Comparison of ENCODE assay signal across 17 cellular contexts in genomic region chr11:34219862-34220490, GRCh38.
A peak's percentile ranks its signal among the peaks of the same experiment; 100 is the strongest.
DNase-seq lines count a peak whose midpoint lies in the region; ATAC-seq and TF ChIP-seq lines count a peak whose summit lies in the region.
"Had no signal": no experiment of that assay in that cellular context is flagged by ENCODE, and none has a peak within 500 bp of the region (broad histone marks: within the 10 kb centered on the region; RNA-seq: fewer than 3 reads in every experiment).

No MANE protein-coding gene starts in this region.

- TF ChIP-seq RAD21 in liver (IDR thresholded peaks at IDR 0.05) = no peak

- no peak overlapping the region for H3K27ac ChIP-seq in liver (ENCODE audit: low read depth in 1 of 2, low read length in 2 of 2)
- H3K27ac ChIP-seq in right lobe of liver = no peak overlapping the region
- no peak overlapping the region for H3K27ac ChIP-seq in right cardiac atrium (ENCODE audit: low read length)
- H3K27ac ChIP-seq in gastrocnemius medialis = no peak overlapping the region
- H3K27ac ChIP-seq: BLaER1 treated with 17β-estradiol and CSF1 and Interleukin-3, amounts not matched to agents 10 nM and 100 nM; KMS-11 had no signal

- H3K4me3 ChIP-seq in liver (ENCODE audit: low read depth in 1 of 3, low read length in 3 of 3) (no peak overlapping the region), right lobe of liver (no peak overlapping the region), right cardiac atrium (ENCODE audit: low read length) (no peak overlapping the region), gastrocnemius medialis (no peak overlapping the region)
- H3K4me3 ChIP-seq: BLaER1 treated with 17β-estradiol and CSF1 and Interleukin-3, amounts not matched to agents 10 nM and 100 nM had no signal

- WGBS in liver = 84% methylated on average over 6 of the region's 6 CpGs
- 78% methylated on average over 6 of the region's 6 CpGs for WGBS in right lobe of liver (ENCODE audit: insufficient coverage, low coverage, low lambda C conversion rate, missing lambda C conversion rate)
- WGBS in right cardiac atrium = 44% methylated on average over 6 of the region's 6 CpGs

- H3K9me3 ChIP-seq in liver (ENCODE audit: control insufficient read depth in 4 of 4, low read length in 3 of 4) (no peaks in the 10 kb centered on the region), right lobe of liver (no peaks in the 10 kb centered on the region), right cardiac atrium (ENCODE audit: control insufficient read depth, low read length) (no peaks in the 10 kb centered on the region), gastrocnemius medialis (no peaks in the 10 kb centered on the region)
- H3K9me3 ChIP-seq: BLaER1 treated with 17β-estradiol and CSF1 and Interleukin-3, amounts not matched to agents 10 nM and 100 nM had no signal

- H3K27me3 ChIP-seq in liver (ENCODE audit: control insufficient read depth in 4 of 4, insufficient read depth in 4 of 4, low read length in 3 of 4) (no peaks in the 10 kb centered on the region), right lobe of liver (no peaks in the 10 kb centered on the region), right cardiac atrium (ENCODE audit: control insufficient read depth, insufficient read depth) (no peaks in the 10 kb centered on the region), gastrocnemius medialis (no peaks in the 10 kb centered on the region)
- H3K27me3 ChIP-seq: BLaER1 treated with 17β-estradiol and CSF1 and Interleukin-3, amounts not matched to agents 10 nM and 100 nM had no signal

- TF ChIP-seq CTCF in liver (IDR thresholded peaks at IDR 0.05; ENCODE audit: low read depth, low read length, missing input control) (no peak), right lobe of liver (IDR thresholded peaks at IDR 0.05) (no peak), gastrocnemius medialis (IDR thresholded peaks at IDR 0.05 in 4 of 5, conservative IDR thresholded peaks at IDR 0.05 in 1 of 5) (no peak)

- no peak overlapping the region for H3K9ac ChIP-seq in liver (ENCODE audit: low read depth in 1 of 2, low read length in 2 of 2)
- H3K9ac ChIP-seq: BLaER1 treated with 17β-estradiol and CSF1 and Interleukin-3, amounts not matched to agents 10 nM and 100 nM; KMS-11 had no signal

- in situ Hi-C loops in gastrocnemius medialis (cut with MboI; ENCODE audit: low sequenced_read_pairs in 4 of 4) = no loop called here

- no peak for ATAC-seq in right lobe of liver
- peak; percentile 87 to 88 for ATAC-seq in right cardiac atrium
- ATAC-seq in gastrocnemius medialis = peak; percentile 58 to 78
- ATAC-seq: PC-3 had no signal

- H3K36me3 ChIP-seq in liver (ENCODE audit: control insufficient read depth in 4 of 4, insufficient read depth in 3 of 4, low read depth in 1 of 4, low read length in 3 of 4) (no peaks in the 10 kb centered on the region), right lobe of liver (no peaks in the 10 kb centered on the region), gastrocnemius medialis (no peaks in the 10 kb centered on the region)
- H3K36me3 ChIP-seq: BLaER1 treated with 17β-estradiol and CSF1 and Interleukin-3, amounts not matched to agents 10 nM and 100 nM had no signal

- DNase-seq in right lobe of liver (no peak), right cardiac atrium (peak; percentile 66 to 81 (median 79)), gastrocnemius medialis (peak in 1 of 2 donors; percentile 40), DMS114 treated with DMSO at 0.1 percent for 48 hours (lab: John Stamatoyannopoulos, UW; ENCODE audit: unreplicated experiment) (no peak), NCI-H748 (lab: John Stamatoyannopoulos, UW; ENCODE audit: unreplicated experiment) (no peak), pons (ENCODE audit: low spot score) (no peak)
- DNase-seq in activated T-cell treated with anti-CD3 and anti-CD28 coated beads, Interleukin-2, amount 50 U/mL, for 48 hours = no peak
- DNase-seq: CD8-positive, alpha-beta memory T cell; DMS79 treated with DMSO at 0.1 percent for 48 hours; HFFc6; NCI-H1436 treated with DMSO at 0.1 percent for 48 hours; NCI-H2029 treated with DMSO at 0.1 percent for 48 hours; NCI-H774; PC-3 had no signal

- TF ChIP-seq POLR2A in right lobe of liver (IDR thresholded peaks at IDR 0.05) (no peak), gastrocnemius medialis (IDR thresholded peaks at IDR 0.05) (no peak)

- intact Hi-C loops in right lobe of liver (cut with DNase I) = no loop called here
- intact Hi-C loops in right cardiac atrium (cut with DNase I) = no loop called here
- intact Hi-C loops in gastrocnemius medialis (cut with DNase I; ENCODE audit: low total_unique reads) = no loop called here

- peaks cover 0 to 12% (median 0%) of the 10 kb centered on the region in 4 donors for H3K4me1 ChIP-seq in liver (ENCODE audit: control insufficient read depth in 4 of 4, insufficient read depth in 4 of 4, low read length in 3 of 4)
- peaks cover 0 to 15% (median 0%) of the 10 kb centered on the region in 4 donors for H3K4me1 ChIP-seq in right lobe of liver
- peaks cover 5% of the 10 kb centered on the region for H3K4me1 ChIP-seq in right cardiac atrium (ENCODE audit: control insufficient read depth, insufficient read depth, low read length)
- H3K4me1 ChIP-seq in gastrocnemius medialis = peaks cover 9 to 17% of the 10 kb centered on the region in 2 donors

TF ChIP-seq in liver, 16 proteins besides CTCF, POLR2A, EP300 and RAD21:
- TF ChIP-seq HNF4G (IDR thresholded peaks at IDR 0.05) (no peak), NR2F2 (IDR thresholded peaks at IDR 0.05) (peak; percentile 25)

Comparison
In these comparisons a context has a peak if more than half of its experiments do, and no peak if none do; other contexts are left out.
1. ATAC-seq: peak in right cardiac atrium (2 of 2) and gastrocnemius medialis (2 of 2); none in right lobe of liver (0 of 4).
2. DNase-seq: peak in right cardiac atrium (3 of 3); none in right lobe of liver (0 of 3), DMS114 treated with DMSO at 0.1 percent for 48 hours (single experiment), activated T-cell treated with anti-CD3 and anti-CD28 coated beads, Interleukin-2, amount 50 U/mL, for 48 hours (0 of 2), NCI-H748 (single experiment) and pons (single experiment).